ENCODE assay signal across 8 cellular contexts in the genomic region with DNA sequence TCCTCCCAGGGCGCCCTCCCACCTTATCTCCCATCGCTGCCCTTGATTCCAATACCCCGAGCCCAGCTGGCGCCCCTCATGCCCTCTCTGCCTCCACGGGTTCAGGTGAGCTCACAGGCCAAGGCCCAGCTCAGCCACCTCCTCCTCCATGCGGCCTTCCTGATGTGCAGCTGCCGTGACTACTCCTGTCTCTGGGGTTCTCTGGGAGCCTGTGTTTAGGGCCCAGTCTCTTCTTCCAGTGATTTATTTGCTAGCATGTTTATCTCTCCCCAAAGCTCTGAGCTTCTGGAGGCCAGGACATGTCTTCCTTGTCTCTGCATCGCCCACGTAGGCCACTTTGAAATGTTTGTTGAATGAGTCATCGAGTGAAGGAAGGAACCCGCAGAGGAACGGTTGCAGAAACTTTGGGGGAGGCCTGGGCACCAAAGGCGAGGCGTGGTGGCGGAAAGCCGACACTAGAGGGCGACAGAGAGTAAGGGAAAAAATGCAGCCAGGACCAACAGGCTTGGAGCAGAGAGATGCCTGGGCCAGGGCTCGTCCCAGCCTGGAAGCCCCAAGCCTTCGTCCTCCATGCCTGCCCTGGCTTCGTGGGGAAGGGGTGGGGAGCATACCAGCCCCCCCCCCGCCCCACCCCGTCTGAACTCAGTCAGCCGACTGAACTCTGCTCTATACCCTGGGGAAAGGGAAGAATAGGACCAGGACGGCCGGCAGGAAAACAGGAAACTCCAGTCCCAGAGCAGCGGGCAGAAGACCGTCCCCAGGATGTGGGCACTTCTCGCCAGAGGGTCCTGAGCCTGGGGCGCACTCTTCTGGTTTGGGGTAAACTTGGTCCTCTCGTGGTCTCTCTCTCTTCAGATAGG.
DNase-seq lines count a peak whose midpoint lies in the region; ATAC-seq, FAIRE-seq and TF ChIP-seq lines count a peak whose summit lies in the region.

No MANE protein-coding gene starts in this region.

- peak overlapping the region; percentile 94 for H3K27ac ChIP-seq in cingulate gyrus (ENCODE audit: low read depth, low read length)

- CTCF ChIA-PET in AG04449 (lab: Yijun Ruan, JAX) = interaction anchor here (0.6 to 8.3 kb wide), 21 partner anchors 9 to 153 kb away, joined by 3 to 164 read pairs (median 5); a partner anchor contains a TSS

- FAIRE-seq in GM18507 (lab: Jason Lieb, UNC) = peak; percentile 83

- ATAC-seq in HG03095 (IDR thresholded peaks at IDR 0.05; ENCODE audit: unreplicated experiment) = peak; percentile 71

- POLR2A ChIA-PET in AG04449 (lab: Yijun Ruan, JAX) = interaction anchor here (0.7 to 2.3 kb wide), 8 partner anchors 10 to 113 kb away, joined by 3 to 40 read pairs (median 6); a partner anchor contains a TSS

- peak; percentile 93 for DNase-seq in AG04449 (ENCODE audit: low read depth, low spot score)
- peak; percentile 72 for DNase-seq in GM18507 (ENCODE audit: extremely low spot score, insufficient read length, low read depth)
- peak; percentile 68 for DNase-seq in NCI-H2196 treated with DMSO at 0.1 percent for 48 hours (lab: John Stamatoyannopoulos, UW; ENCODE audit: unreplicated experiment)
- DNase-seq in activated CD4-positive, alpha-beta T cell treated with anti-CD3 and anti-CD28 coated beads for 24 hours (ENCODE audit: low read depth in 2 of 2) = peak; percentile 87 to 91
- peak; percentile 92 for DNase-seq in left kidney (ENCODE audit: low read depth, low spot score)
- peak; percentile 77 to 93 for DNase-seq in stimulated activated CD4-positive, alpha-beta T cell treated with anti-CD3 and anti-CD28 coated beads, Interleukin-1b, Interleukin-23, amount 100 ng/mL, for 4 hours (ENCODE audit: low read depth in 2 of 2)

- peak; percentile 89 for TF ChIP-seq CTCF in AG04449 (IDR thresholded peaks at IDR 0.05; ENCODE audit: insufficient read depth, low read length, missing control alignments)

- H3K4me3 ChIP-seq in AG04449 (ENCODE audit: low read depth, low read length) = peak overlapping the region; percentile 36

Comparison
In these comparisons a context has a peak if more than half of its experiments do, and no peak if none do; other contexts are left out.
1. Peak in every context shown above with its lines: DNase-seq, ATAC-seq, H3K4me3 ChIP-seq and H3K27ac ChIP-seq.